ENCODE assay signal across 28 cellular contexts in genomic region chr12:62776575-62776974, GRCh38.
"Had no signal": no experiment of that assay in that cellular context is flagged by ENCODE, and none has a peak within 500 bp of the region (broad histone marks: within the 10 kb centered on the region; RNA-seq: fewer than 3 reads in every experiment).

No MANE protein-coding gene starts in this region.

- H3K36me3 ChIP-seq: adrenal gland, ascending aorta, lower lobe of right lung, right atrium auricular region had no signal

- H3K27me3 ChIP-seq: adrenal gland, ascending aorta, right atrium auricular region had no signal

- H3K4me3 ChIP-seq: adrenal gland, ascending aorta, lower lobe of right lung, right atrium auricular region had no signal

- H3K27ac Mint-ChIP-seq: activated CD4-positive, alpha-beta memory T cell treated with anti-CD3 and anti-CD28 coated beads for 36 hours; activated CD4-positive, alpha-beta T cell treated with anti-CD3 and anti-CD28 coated beads, Interleukin-2, amount 10 ng/mL, durations not matched to agents 24 days and 14 days; activated naive CD4-positive, alpha-beta T cell treated with anti-CD3 and anti-CD28 coated beads for 36 hours; activated naive CD8-positive, alpha-beta T cell treated with anti-CD3 and anti-CD28 coated beads for 36 hours; activated T-helper 1 cell treated with anti-CD3 and anti-CD28 coated beads, Interleukin-12 subunit alpha, Interleukin-12 subunit beta, Interleukin-2, Interleukin-4 antibody, amounts not matched to agents 30 ng/mL and 10 ng/mL and 1 ng/mL, durations not matched to agents 14 hours and 24 hours and 36 hours; brain; effector memory CD8-positive, alpha-beta T cell; immature natural killer cell; natural killer cell treated with Interleukin-12 subunit alpha and Interleukin-12 subunit beta and Interleukin-15 and Interleukin-18, amount 100 ng/mL, for 72 hours; T-helper 17 cell had no signal

- H3K9me3 Mint-ChIP-seq: activated CD4-positive, alpha-beta memory T cell treated with anti-CD3 and anti-CD28 coated beads for 36 hours; activated CD4-positive, alpha-beta T cell treated with anti-CD3 and anti-CD28 coated beads, Interleukin-2, amount 10 ng/mL, durations not matched to agents 24 days and 14 days; activated naive CD4-positive, alpha-beta T cell treated with anti-CD3 and anti-CD28 coated beads for 36 hours; activated naive CD8-positive, alpha-beta T cell treated with anti-CD3 and anti-CD28 coated beads for 36 hours; activated T-helper 1 cell treated with anti-CD3 and anti-CD28 coated beads, Interleukin-12 subunit alpha, Interleukin-12 subunit beta, Interleukin-2, Interleukin-4 antibody, amounts not matched to agents 30 ng/mL and 10 ng/mL and 1 ng/mL, durations not matched to agents 14 hours and 24 hours and 36 hours; brain; effector memory CD8-positive, alpha-beta T cell; immature natural killer cell; natural killer cell treated with Interleukin-12 subunit alpha and Interleukin-12 subunit beta and Interleukin-15 and Interleukin-18, amount 100 ng/mL, for 72 hours had no signal

- H3K4me1 ChIP-seq: adrenal gland, ascending aorta, lower lobe of right lung, right atrium auricular region had no signal

- H3K4me3 Mint-ChIP-seq: activated CD4-positive, alpha-beta memory T cell treated with anti-CD3 and anti-CD28 coated beads for 36 hours; activated CD4-positive, alpha-beta T cell treated with anti-CD3 and anti-CD28 coated beads, Interleukin-2, amount 10 ng/mL, durations not matched to agents 24 days and 14 days; activated naive CD4-positive, alpha-beta T cell treated with anti-CD3 and anti-CD28 coated beads for 36 hours; activated naive CD8-positive, alpha-beta T cell treated with anti-CD3 and anti-CD28 coated beads for 36 hours; activated T-helper 1 cell treated with anti-CD3 and anti-CD28 coated beads, Interleukin-12 subunit alpha, Interleukin-12 subunit beta, Interleukin-2, Interleukin-4 antibody, amounts not matched to agents 30 ng/mL and 10 ng/mL and 1 ng/mL, durations not matched to agents 14 hours and 24 hours and 36 hours; brain; effector memory CD8-positive, alpha-beta T cell; immature natural killer cell; natural killer cell treated with Interleukin-12 subunit alpha and Interleukin-12 subunit beta and Interleukin-15 and Interleukin-18, amount 100 ng/mL, for 72 hours; T-helper 17 cell had no signal

- DNase-seq: activated CD4-positive, alpha-beta memory T cell treated with anti-CD3 and anti-CD28 coated beads for 36 hours; activated CD4-positive, alpha-beta T cell treated with anti-CD3 and anti-CD28 coated beads, Interleukin-2, amount 10 ng/mL, durations not matched to agents 24 days and 14 days; activated CD4-positive, CD25-positive, alpha-beta regulatory T cell treated with anti-CD3 and anti-CD28 coated beads, Interleukin-2, amount 50 U/mL, for 72 hours; activated CD8-positive, alpha-beta memory T cell treated with anti-CD3 and anti-CD28 coated beads, Interleukin-2, amount 50 U/mL, for 4 hours; activated effector memory CD4-positive, alpha-beta T cell treated with anti-CD3 and anti-CD28 coated beads, Interleukin-2, amount 50 U/mL, for 16 hours; activated naive CD4-positive, alpha-beta T cell treated with anti-CD3 and anti-CD28 coated beads for 36 hours; activated naive CD8-positive, alpha-beta T cell treated with anti-CD3 and anti-CD28 coated beads for 36 hours; activated T-cell treated with anti-CD3 and anti-CD28 coated beads, Interleukin-2, amount 50 U/mL, for 1 hour; adrenal gland; cortex of kidney; effector memory CD8-positive, alpha-beta T cell; foreskin fibroblast; head of caudate nucleus; hypothalamus; immature natural killer cell; kidney; lower lobe of right lung; mesendoderm; stimulated activated CD4-positive, alpha-beta T cell treated with anti-CD3 and anti-CD28 coated beads, Interleukin-15, amount 100 ng/mL, for 24 hours; stimulated activated naive CD4-positive, alpha-beta T cell treated with Interleukin-2 at 50 U/mL for 16 hours; T-helper 17 cell; trophoblast cell had no signal

- H3K27me3 Mint-ChIP-seq: activated CD4-positive, alpha-beta memory T cell treated with anti-CD3 and anti-CD28 coated beads for 36 hours; activated CD4-positive, alpha-beta T cell treated with anti-CD3 and anti-CD28 coated beads, Interleukin-2, amount 10 ng/mL, durations not matched to agents 24 days and 14 days; activated naive CD8-positive, alpha-beta T cell treated with anti-CD3 and anti-CD28 coated beads for 36 hours; brain; effector memory CD8-positive, alpha-beta T cell; natural killer cell treated with Interleukin-12 subunit alpha and Interleukin-12 subunit beta and Interleukin-15 and Interleukin-18, amount 100 ng/mL, for 72 hours had no signal

- ATAC-seq: effector memory CD8-positive, alpha-beta T cell; esophagus mucosa; lower lobe of right lung; natural killer cell treated with Interleukin-12 subunit alpha and Interleukin-12 subunit beta and Interleukin-15 and Interleukin-18, amount 100 ng/mL, for 72 hours; T-helper 17 cell had no signal

- H3K27ac ChIP-seq: adrenal gland, ascending aorta, lower lobe of right lung, right atrium auricular region had no signal

- H3K9me3 ChIP-seq: adrenal gland, ascending aorta, lower lobe of right lung, right atrium auricular region had no signal

- H3K36me3 Mint-ChIP-seq: activated CD4-positive, alpha-beta memory T cell treated with anti-CD3 and anti-CD28 coated beads for 36 hours; activated naive CD8-positive, alpha-beta T cell treated with anti-CD3 and anti-CD28 coated beads for 36 hours; brain; immature natural killer cell; natural killer cell treated with Interleukin-12 subunit alpha and Interleukin-12 subunit beta and Interleukin-15 and Interleukin-18, amount 100 ng/mL, for 72 hours had no signal

- H3K4me1 Mint-ChIP-seq: activated CD4-positive, alpha-beta T cell treated with anti-CD3 and anti-CD28 coated beads, Interleukin-2, amount 10 ng/mL, durations not matched to agents 24 days and 14 days; activated naive CD8-positive, alpha-beta T cell treated with anti-CD3 and anti-CD28 coated beads for 36 hours; immature natural killer cell had no signal
